9 cellular contexts compared by ENCODE assay signal in the genomic region with DNA sequence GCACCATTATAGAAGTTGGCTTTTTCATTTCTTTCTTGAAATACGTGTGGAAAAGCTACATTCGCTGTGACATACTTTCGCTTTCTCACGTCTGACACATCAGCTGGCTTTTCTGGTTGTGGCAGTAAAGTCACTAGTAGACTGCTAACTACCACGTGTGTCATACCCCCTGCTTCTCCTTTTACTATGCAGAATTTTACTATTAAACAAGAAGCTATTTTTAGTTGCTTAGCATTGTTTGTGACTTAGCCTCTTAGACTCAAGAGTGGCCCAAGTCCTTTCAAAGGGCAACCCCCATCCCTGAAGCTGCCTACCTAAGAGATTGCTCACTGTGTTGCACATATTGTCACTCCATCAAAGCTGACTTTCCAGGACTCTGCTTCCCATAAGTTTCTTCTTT. TPM values are rescaled to one million over a fixed set of nuclear protein-coding genes. Genes with fewer than 3 reads are reported as not detected.
A peak's percentile ranks its signal among the peaks of the same experiment; 100 is the strongest.
DNase-seq lines count a peak whose midpoint lies in the region; ATAC-seq lines count a peak whose summit lies in the region.
"Had no signal": no experiment of that assay in that cellular context is flagged by ENCODE, and none has a peak within 500 bp of the region (broad histone marks: within the 10 kb centered on the region; RNA-seq: fewer than 3 reads in every experiment).

No MANE protein-coding gene starts in this region.

- H3K36me3 Mint-ChIP-seq in natural killer cell treated with Interleukin-12 subunit alpha and Interleukin-12 subunit beta and Interleukin-15 and Interleukin-18, amount 100 ng/mL, for 72 hours: no peaks in the 10 kb centered on the region

- peak overlapping the region; percentile 33 for H3K4me3 Mint-ChIP-seq in natural killer cell treated with Interleukin-12 subunit alpha and Interleukin-12 subunit beta and Interleukin-15 and Interleukin-18, amount 100 ng/mL, for 72 hours

- DNase-seq in GM04503 (ENCODE audit: low read depth) (peak; percentile 9), H4 (ENCODE audit: low spot score) (peak; percentile 40), NOMO-1 (lab: John Stamatoyannopoulos, UW; ENCODE audit: unreplicated experiment in 2 of 2) (peak; percentile 58 to 81), cerebellar cortex (ENCODE audit: low spot score) (no peak), HCEC 1CT (no peak)
- DNase-seq in activated naive CD4-positive, alpha-beta T cell treated with anti-CD3 and anti-CD28 coated beads, Interleukin-2, amount 50 U/mL, for 16 hours: peak; percentile 52
- no peak for DNase-seq in natural killer cell treated with Interleukin-12 subunit alpha and Interleukin-12 subunit beta and Interleukin-15 and Interleukin-18, amount 100 ng/mL, for 72 hours (ENCODE audit: low spot score)

- H3K9me3 Mint-ChIP-seq in natural killer cell treated with Interleukin-12 subunit alpha and Interleukin-12 subunit beta and Interleukin-15 and Interleukin-18, amount 100 ng/mL, for 72 hours: peaks cover 6% of the 10 kb centered on the region

- peak; percentile 61 to 86 for ATAC-seq in natural killer cell treated with Interleukin-12 subunit alpha and Interleukin-12 subunit beta and Interleukin-15 and Interleukin-18, amount 100 ng/mL, for 72 hours
- no peak for ATAC-seq in GM18511 (IDR thresholded peaks at IDR 0.05; ENCODE audit: unreplicated experiment)

- H3K4me1 Mint-ChIP-seq in natural killer cell treated with Interleukin-12 subunit alpha and Interleukin-12 subunit beta and Interleukin-15 and Interleukin-18, amount 100 ng/mL, for 72 hours (ENCODE audit: low read depth in 2 of 2): peaks cover 20 to 31% of the 10 kb centered on the region in 2 donors

- H3K27me3 Mint-ChIP-seq in natural killer cell treated with Interleukin-12 subunit alpha and Interleukin-12 subunit beta and Interleukin-15 and Interleukin-18, amount 100 ng/mL, for 72 hours: no peaks in the 10 kb centered on the region

- H3K27ac Mint-ChIP-seq in natural killer cell treated with Interleukin-12 subunit alpha and Interleukin-12 subunit beta and Interleukin-15 and Interleukin-18, amount 100 ng/mL, for 72 hours: no peak overlapping the region

RNA-seq across cellular contexts. Expression of a gene that starts 2.1 kb away (rescaled TPM):
- not detected in 2 replicates for total RNA-seq in H4 (2014; rRNA removed; shearing (Covaris generic))
- 1 to 10 TPM in 1 of 2 donors, not detected in 1; 1.1 TPM for total RNA-seq in natural killer cell treated with Interleukin-12 subunit alpha and Interleukin-12 subunit beta and Interleukin-15 and Interleukin-18, amount 100 ng/mL, for 72 hours
- total RNA-seq: pulmonary artery endothelial cell had no signal

Comparison
In these comparisons a context has a peak if more than half of its experiments do, and no peak if none do; other contexts are left out.
1. DNase-seq: peak in GM04503 (single experiment), H4 (single experiment), NOMO-1 (2 of 2) and activated naive CD4-positive, alpha-beta T cell treated with anti-CD3 and anti-CD28 coated beads, Interleukin-2, amount 50 U/mL, for 16 hours (single experiment); none in natural killer cell treated with Interleukin-12 subunit alpha and Interleukin-12 subunit beta and Interleukin-15 and Interleukin-18, amount 100 ng/mL, for 72 hours (single experiment), cerebellar cortex (single experiment) and HCEC 1CT (single experiment).